1 cellular context compared by ENCODE assay signal in the genomic region with DNA sequence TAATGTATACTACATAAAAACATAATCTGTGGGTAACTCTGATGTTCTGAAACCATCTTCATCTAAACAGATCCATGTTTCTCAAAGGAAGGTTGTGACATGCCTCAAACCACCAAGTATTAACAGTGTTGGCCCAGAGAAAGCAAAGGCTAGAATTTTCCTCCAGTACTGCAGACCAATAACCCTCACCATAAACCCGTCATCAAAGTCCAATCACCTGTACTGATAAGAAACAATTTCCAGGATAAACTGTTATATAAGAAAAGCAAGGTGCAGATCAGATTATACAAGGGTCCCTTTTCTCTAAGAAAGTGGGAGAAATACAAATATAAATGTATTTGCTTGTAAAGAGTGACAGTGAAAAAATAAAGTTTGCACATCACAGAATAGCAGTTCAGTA.
TF ChIP-seq lines count a peak whose summit lies in the region.

No MANE protein-coding gene starts in this region.

TF ChIP-seq in HEK293, 187 proteins besides CTCF, POLR2A, EP300 and RAD21:
- TF ChIP-seq, protein P1, sequence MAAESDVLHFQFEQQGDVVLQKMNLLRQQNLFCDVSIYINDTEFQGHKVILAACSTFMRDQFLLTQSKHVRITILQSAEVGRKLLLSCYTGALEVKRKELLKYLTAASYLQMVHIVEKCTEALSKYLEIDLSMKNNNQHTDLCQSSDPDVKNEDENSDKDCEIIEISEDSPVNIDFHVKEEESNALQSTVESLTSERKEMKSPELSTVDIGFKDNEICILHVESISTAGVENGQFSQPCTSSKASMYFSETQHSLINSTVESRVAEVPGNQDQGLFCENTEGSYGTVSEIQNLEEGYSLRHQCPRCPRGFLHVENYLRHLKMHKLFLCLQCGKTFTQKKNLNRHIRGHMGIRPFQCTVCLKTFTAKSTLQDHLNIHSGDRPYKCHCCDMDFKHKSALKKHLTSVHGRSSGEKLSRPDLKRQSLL (tag by site-specific recombination; IDR thresholded peaks at IDR 0.05): no peak
- TF ChIP-seq KLF16 (tag by site-specific recombination; IDR thresholded peaks at IDR 0.05) (no peak), SP2 (tag by site-specific recombination; IDR thresholded peaks at IDR 0.05) (no peak)
- TF ChIP-seq, protein P2, sequence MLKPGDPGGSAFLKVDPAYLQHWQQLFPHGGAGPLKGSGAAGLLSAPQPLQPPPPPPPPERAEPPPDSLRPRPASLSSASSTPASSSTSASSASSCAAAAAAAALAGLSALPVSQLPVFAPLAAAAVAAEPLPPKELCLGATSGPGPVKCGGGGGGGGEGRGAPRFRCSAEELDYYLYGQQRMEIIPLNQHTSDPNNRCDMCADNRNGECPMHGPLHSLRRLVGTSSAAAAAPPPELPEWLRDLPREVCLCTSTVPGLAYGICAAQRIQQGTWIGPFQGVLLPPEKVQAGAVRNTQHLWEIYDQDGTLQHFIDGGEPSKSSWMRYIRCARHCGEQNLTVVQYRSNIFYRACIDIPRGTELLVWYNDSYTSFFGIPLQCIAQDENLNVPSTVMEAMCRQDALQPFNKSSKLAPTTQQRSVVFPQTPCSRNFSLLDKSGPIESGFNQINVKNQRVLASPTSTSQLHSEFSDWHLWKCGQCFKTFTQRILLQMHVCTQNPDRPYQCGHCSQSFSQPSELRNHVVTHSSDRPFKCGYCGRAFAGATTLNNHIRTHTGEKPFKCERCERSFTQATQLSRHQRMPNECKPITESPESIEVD (tag by site-specific recombination; IDR thresholded peaks at IDR 0.05): peak; percentile 58
